In the genomic region with DNA sequence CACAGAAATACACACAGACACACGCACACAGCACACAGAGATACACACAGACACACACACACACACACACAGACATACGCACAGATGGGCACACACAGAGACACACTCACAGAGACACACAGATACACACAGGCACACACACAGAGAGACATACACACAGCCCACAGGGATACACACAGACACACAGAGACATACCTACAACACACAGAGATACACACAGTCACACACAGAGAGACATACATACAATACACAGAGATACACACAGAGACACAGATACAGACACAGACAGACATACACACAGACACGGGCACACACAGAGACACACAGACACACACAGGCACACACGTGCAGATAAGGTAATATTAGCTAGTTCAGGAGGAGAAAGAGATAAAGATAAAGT, we compare ENCODE assay signal across 2 cellular contexts.
TF ChIP-seq lines count a peak whose summit lies in the region.

No MANE protein-coding gene starts in this region.

TF ChIP-seq in IMR-90, 13 proteins besides CTCF, POLR2A, EP300 and RAD21 (continued from another document):
- TF ChIP-seq MAFK (IDR thresholded peaks at IDR 0.05; ENCODE audit: low read depth, low read length) (no peak), BHLHE40 (IDR thresholded peaks at IDR 0.05; ENCODE audit: low read depth, low read length) (no peak), RFX5 (IDR thresholded peaks at IDR 0.05; ENCODE audit: low read depth, low read length) (no peak), CHD1 (IDR thresholded peaks at IDR 0.05; ENCODE audit: low read depth, low read length) (no peak), MXI1 (IDR thresholded peaks at IDR 0.05; ENCODE audit: borderline replicate concordance, low read depth, low read length) (no peak), RCOR1 (IDR thresholded peaks at IDR 0.05; ENCODE audit: insufficient replicate concordance, low read length) (no peak), NFE2L2 (IDR thresholded peaks at IDR 0.05; ENCODE audit: low read depth, low read length) (no peak)
- TF ChIP-seq, protein P1, sequence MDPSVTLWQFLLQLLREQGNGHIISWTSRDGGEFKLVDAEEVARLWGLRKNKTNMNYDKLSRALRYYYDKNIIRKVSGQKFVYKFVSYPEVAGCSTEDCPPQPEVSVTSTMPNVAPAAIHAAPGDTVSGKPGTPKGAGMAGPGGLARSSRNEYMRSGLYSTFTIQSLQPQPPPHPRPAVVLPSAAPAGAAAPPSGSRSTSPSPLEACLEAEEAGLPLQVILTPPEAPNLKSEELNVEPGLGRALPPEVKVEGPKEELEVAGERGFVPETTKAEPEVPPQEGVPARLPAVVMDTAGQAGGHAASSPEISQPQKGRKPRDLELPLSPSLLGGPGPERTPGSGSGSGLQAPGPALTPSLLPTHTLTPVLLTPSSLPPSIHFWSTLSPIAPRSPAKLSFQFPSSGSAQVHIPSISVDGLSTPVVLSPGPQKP (IDR thresholded peaks at IDR 0.05; ENCODE audit: borderline replicate concordance, low read depth, low read length), result no peak
- TF ChIP-seq, protein P2, sequence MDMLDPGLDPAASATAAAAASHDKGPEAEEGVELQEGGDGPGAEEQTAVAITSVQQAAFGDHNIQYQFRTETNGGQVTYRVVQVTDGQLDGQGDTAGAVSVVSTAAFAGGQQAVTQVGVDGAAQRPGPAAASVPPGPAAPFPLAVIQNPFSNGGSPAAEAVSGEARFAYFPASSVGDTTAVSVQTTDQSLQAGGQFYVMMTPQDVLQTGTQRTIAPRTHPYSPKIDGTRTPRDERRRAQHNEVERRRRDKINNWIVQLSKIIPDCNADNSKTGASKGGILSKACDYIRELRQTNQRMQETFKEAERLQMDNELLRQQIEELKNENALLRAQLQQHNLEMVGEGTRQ (IDR thresholded peaks at IDR 0.05; ENCODE audit: low read depth, low read length), result no peak

TF ChIP-seq in K562, 482 proteins besides CTCF, POLR2A, EP300 and RAD21 (continued from another document):
- TF ChIP-seq, protein P3, sequence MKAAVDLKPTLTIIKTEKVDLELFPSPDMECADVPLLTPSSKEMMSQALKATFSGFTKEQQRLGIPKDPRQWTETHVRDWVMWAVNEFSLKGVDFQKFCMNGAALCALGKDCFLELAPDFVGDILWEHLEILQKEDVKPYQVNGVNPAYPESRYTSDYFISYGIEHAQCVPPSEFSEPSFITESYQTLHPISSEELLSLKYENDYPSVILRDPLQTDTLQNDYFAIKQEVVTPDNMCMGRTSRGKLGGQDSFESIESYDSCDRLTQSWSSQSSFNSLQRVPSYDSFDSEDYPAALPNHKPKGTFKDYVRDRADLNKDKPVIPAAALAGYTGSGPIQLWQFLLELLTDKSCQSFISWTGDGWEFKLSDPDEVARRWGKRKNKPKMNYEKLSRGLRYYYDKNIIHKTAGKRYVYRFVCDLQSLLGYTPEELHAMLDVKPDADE (conservative IDR thresholded peaks at IDR 0.05; ENCODE audit: control insufficient read depth, low read depth, low read length), result no peak
